2 cellular contexts compared by ENCODE assay signal in the genomic region with DNA sequence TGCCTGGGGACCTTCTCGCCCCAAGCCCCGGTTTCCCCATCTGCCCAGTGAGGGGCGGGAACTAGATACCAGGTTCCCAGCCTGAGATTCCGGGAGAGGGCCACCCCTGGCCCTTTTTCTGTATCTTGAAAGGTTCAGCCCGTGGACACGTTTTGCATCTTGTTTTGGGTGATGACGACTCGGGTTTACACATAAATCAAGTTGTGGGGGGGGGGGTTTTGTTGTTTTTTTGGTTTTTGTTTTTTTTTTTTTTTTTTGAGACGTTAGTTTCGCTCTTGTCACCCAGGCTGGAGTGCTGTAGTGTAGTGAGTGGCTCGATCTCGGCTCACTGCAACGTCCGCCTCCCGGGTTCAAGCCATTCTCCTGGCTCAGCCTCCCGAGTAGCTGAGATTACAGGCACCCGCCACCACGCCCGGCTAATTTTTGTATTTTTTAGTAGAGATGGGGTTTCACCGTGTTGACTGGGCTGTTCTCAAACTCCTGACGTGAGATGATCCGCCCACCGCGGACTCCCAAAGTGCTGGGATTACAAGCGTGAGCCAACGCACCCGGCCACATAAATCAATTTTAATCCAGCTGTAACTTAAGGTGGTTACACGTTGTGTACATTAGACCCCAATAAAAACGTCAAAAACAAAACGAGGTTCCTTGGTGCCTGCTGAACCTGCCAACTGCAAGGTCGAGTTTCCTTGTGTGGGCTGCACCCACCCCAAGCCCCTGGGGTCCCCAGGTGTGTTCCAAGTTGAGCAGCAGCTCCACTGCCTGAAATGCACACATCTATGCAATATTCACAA.
TF ChIP-seq lines count a peak whose summit lies in the region.

No MANE protein-coding gene starts in this region.

TF ChIP-seq in A549, 52 proteins besides CTCF, POLR2A, EP300 and RAD21 (continued from another document):
- TF ChIP-seq, protein P1, sequence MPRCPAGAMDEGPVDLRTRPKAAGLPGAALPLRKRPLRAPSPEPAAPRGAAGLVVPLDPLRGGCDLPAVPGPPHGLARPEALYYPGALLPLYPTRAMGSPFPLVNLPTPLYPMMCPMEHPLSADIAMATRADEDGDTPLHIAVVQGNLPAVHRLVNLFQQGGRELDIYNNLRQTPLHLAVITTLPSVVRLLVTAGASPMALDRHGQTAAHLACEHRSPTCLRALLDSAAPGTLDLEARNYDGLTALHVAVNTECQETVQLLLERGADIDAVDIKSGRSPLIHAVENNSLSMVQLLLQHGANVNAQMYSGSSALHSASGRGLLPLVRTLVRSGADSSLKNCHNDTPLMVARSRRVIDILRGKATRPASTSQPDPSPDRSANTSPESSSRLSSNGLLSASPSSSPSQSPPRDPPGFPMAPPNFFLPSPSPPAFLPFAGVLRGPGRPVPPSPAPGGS (IDR thresholded peaks at IDR 0.05) = no peak
- TF ChIP-seq RNF2 (IDR thresholded peaks at IDR 0.05; ENCODE audit: borderline replicate concordance, low read depth) = no peak
- TF ChIP-seq CBX2 (IDR thresholded peaks at IDR 0.05; ENCODE audit: borderline replicate concordance, low read depth) = no peak
- no peak for TF ChIP-seq CEBPB (IDR thresholded peaks at IDR 0.05)
- no peak for TF ChIP-seq KDM5A (IDR thresholded peaks at IDR 0.05)
- TF ChIP-seq ZC3H11A (IDR thresholded peaks at IDR 0.05) = no peak
- no peak for TF ChIP-seq ESRRA (IDR thresholded peaks at IDR 0.05; ENCODE audit: borderline replicate concordance, low read length)
- no peak for TF ChIP-seq NPAS2 (CRISPR knock-in tag; IDR thresholded peaks at IDR 0.05; ENCODE audit: borderline replicate concordance)
- TF ChIP-seq EHMT2 (IDR thresholded peaks at IDR 0.05; ENCODE audit: low read depth) = no peak
- no peak for TF ChIP-seq TFCP2L1 (CRISPR knock-in tag; IDR thresholded peaks at IDR 0.05)

TF ChIP-seq in HCT116, 20 proteins besides CTCF, POLR2A, EP300 and RAD21 (continued from another document):
- TF ChIP-seq, protein P2, sequence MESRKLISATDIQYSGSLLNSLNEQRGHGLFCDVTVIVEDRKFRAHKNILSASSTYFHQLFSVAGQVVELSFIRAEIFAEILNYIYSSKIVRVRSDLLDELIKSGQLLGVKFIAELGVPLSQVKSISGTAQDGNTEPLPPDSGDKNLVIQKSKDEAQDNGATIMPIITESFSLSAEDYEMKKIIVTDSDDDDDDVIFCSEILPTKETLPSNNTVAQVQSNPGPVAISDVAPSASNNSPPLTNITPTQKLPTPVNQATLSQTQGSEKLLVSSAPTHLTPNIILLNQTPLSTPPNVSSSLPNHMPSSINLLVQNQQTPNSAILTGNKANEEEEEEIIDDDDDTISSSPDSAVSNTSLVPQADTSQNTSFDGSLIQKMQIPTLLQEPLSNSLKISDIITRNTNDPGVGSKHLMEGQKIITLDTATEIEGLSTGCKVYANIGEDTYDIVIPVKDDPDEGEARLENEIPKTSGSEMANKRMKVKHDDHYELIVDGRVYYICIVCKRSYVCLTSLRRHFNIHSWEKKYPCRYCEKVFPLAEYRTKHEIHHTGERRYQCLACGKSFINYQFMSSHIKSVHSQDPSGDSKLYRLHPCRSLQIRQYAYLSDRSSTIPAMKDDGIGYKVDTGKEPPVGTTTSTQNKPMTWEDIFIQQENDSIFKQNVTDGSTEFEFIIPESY (IDR thresholded peaks at IDR 0.05; ENCODE audit: extremely low read depth, insufficient replicate concordance, low read length) = no peak
- TF ChIP-seq YY1 (IDR thresholded peaks at IDR 0.05; ENCODE audit: extremely low read depth, insufficient replicate concordance, low read depth, low read length) (no peak), FOSL1 (IDR thresholded peaks at IDR 0.05; ENCODE audit: low read depth) (no peak), TCF7L2 (IDR thresholded peaks at IDR 0.05; ENCODE audit: borderline replicate concordance, extremely low read depth, insufficient read depth, insufficient read length) (no peak), ZFX (IDR thresholded peaks at IDR 0.05) (no peak), ELF1 (IDR thresholded peaks at IDR 0.05; ENCODE audit: borderline replicate concordance, low read depth) (no peak), EZH2phosphoT487 (IDR thresholded peaks at IDR 0.05; ENCODE audit: borderline replicate concordance) (no peak), SIN3A (IDR thresholded peaks at IDR 0.05; ENCODE audit: low read depth) (no peak), ZNF274 (IDR thresholded peaks at IDR 0.05; ENCODE audit: low read depth, low read length) (no peak)
- TF ChIP-seq, protein P3, sequence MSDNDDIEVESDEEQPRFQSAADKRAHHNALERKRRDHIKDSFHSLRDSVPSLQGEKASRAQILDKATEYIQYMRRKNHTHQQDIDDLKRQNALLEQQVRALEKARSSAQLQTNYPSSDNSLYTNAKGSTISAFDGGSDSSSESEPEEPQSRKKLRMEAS (IDR thresholded peaks at IDR 0.05) = no peak
